In the genomic region with DNA sequence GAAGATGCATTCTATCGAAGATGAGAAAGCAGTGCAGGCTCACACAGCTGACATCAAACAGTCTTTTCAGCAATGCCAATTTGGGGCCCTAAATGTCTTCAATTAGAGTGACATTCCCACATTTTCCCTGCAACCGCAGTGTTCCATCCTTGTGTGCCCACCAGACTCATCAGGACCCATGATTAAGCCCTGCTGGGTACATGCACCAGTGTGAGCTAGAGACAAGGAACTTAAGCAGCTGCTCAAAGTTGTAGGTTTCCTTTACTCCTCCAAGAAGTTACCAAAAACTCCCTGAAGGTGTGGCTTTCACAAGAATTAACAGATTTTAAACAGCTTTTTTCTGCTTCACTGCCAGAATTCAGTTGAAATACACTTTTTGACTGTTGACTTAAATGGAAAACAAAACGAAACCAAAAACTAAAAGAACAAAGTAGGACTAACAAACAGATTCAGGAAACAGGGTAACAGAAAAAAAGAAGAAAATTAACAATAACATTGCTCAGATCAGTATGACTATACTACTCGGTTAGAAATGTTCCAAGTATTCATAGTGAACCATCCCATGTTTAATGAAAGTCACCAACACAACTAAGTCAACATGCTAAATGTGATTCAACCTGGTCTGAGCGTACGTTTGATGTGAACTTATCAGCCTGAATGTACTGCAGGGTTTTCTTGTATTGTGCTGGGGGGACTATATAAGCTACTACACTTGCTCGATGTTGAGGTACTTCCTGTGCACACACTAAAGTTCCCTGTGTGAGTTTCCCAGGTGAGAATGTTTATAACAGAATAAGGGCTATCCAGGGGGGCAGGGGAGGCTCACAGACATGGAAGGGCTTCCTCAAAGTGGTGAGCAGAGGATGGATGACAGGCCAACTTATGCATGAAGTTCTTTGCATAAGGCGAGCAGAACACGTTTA, we compare ENCODE assay signal across 16 cellular contexts. TPM values are rescaled to one million over a fixed set of nuclear protein-coding genes. Genes with fewer than 3 reads are reported as not detected.
DNase-seq lines count a peak whose midpoint lies in the region; ATAC-seq, FAIRE-seq and TF ChIP-seq lines count a peak whose summit lies in the region.
"Had no signal": no experiment of that assay in that cellular context is flagged by ENCODE, and none has a peak within 500 bp of the region (broad histone marks: within the 10 kb centered on the region; RNA-seq: fewer than 3 reads in every experiment).

No MANE protein-coding gene starts in this region.

- H3K9ac ChIP-seq in H1 (replicated peaks in 1 of 4; ENCODE audit: extremely low read depth in 1 of 4, low read depth in 3 of 4, low read length in 3 of 4): no peak overlapping the region

- no peak for TF ChIP-seq EP300 in H1 (IDR thresholded peaks at IDR 0.05; ENCODE audit: borderline replicate concordance in 1 of 2, low read depth in 2 of 2, low read length in 2 of 2)

- H3K4me3 Mint-ChIP-seq in activated CD4-positive, alpha-beta memory T cell treated with anti-CD3 and anti-CD28 coated beads for 36 hours: peak overlapping the region; percentile 62
- H3K4me3 Mint-ChIP-seq: WTC11 had no signal

- H3K36me3 ChIP-seq in H1 (ENCODE audit: control insufficient read depth in 2 of 4, insufficient read depth in 4 of 4, low read length in 3 of 4) (peaks cover 4 to 45% (median 20%) of the 10 kb centered on the region in 4 experiments), upper lobe of right lung (peaks cover 29% of the 10 kb centered on the region), gastrocnemius medialis (peaks cover 0 to 28% of the 10 kb centered on the region in 2 donors)

- H3K4me1 ChIP-seq in H1 (replicated peaks in 1 of 4; ENCODE audit: control insufficient read depth in 3 of 4, insufficient read depth in 4 of 4, low read length in 3 of 4) (no peaks in the 10 kb centered on the region), upper lobe of right lung (no peaks in the 10 kb centered on the region), gastrocnemius medialis (no peaks in the 10 kb centered on the region)
- H3K4me1 ChIP-seq: psoas muscle, thyroid gland had no signal

- DNase-seq in activated T-cell treated with anti-CD3 and anti-CD28 coated beads, Interleukin-2, amount 50 U/mL, for 1 hour: peak; percentile 25
- no peak for DNase-seq in activated T-cell treated with anti-CD3 and anti-CD28 coated beads for 4 hours
- DNase-seq in activated CD4-positive, alpha-beta memory T cell treated with anti-CD3 and anti-CD28 coated beads for 36 hours: peak; percentile 61
- DNase-seq in H1 (ENCODE audit: low read depth in 1 of 2, low spot score in 2 of 2): no peak
- DNase-seq in upper lobe of right lung: peak; percentile 5
- DNase-seq in AG20443 (ENCODE audit: low spot score): no peak
- no peak for DNase-seq in gastrocnemius medialis
- no peak for DNase-seq in GF-D8 (lab: John Stamatoyannopoulos, UW)
- DNase-seq: mesenchymal stem cell, NCI-H1092, NCI-H526, psoas muscle, Right ventricle myocardium superior, thyroid gland had no signal

- H3K79me2 ChIP-seq in H1 (ENCODE audit: control insufficient read depth in 1 of 2, insufficient read depth in 2 of 2, low read length in 2 of 2): no peaks in the 10 kb centered on the region

- H3K9me3 Mint-ChIP-seq in activated CD4-positive, alpha-beta memory T cell treated with anti-CD3 and anti-CD28 coated beads for 36 hours: no peaks in the 10 kb centered on the region
- H3K9me3 Mint-ChIP-seq: WTC11 had no signal

- TF ChIP-seq POLR2A in H1 (IDR thresholded peaks at IDR 0.05; ENCODE audit: control extremely low read depth in 1 of 2, low read depth in 2 of 2, low read length in 2 of 2): no peak
- TF ChIP-seq POLR2A in gastrocnemius medialis (IDR thresholded peaks at IDR 0.05): no peak

- H4K91ac ChIP-seq in H1 (replicated peaks; ENCODE audit: insufficient read length, low read length): no peak overlapping the region

- no peak overlapping the region for H4K5ac ChIP-seq in H1 (ENCODE audit: insufficient read length, low read depth, low read length)

- no peak overlapping the region for H3K18ac ChIP-seq in H1 (ENCODE audit: extremely low read depth, low read length)

- H3K27ac ChIP-seq in H1 (ENCODE audit: low read depth, low read length) (no peak overlapping the region), upper lobe of right lung (no peak overlapping the region), gastrocnemius medialis (no peak overlapping the region)
- H3K27ac ChIP-seq: psoas muscle, thyroid gland had no signal

- H3K9me3 ChIP-seq in H1 (ENCODE audit: insufficient read depth in 2 of 2, low read depth in 1 of 2, low read length in 1 of 2): no peaks in the 10 kb centered on the region
- H3K9me3 ChIP-seq in upper lobe of right lung: no peaks in the 10 kb centered on the region
- no peaks in the 10 kb centered on the region for H3K9me3 ChIP-seq in gastrocnemius medialis
- H3K9me3 ChIP-seq: psoas muscle, thyroid gland had no signal

- H3K27me3 ChIP-seq in H1 (replicated peaks in 1 of 4; ENCODE audit: control insufficient read depth in 3 of 4, extremely low read depth in 1 of 4, insufficient read depth in 3 of 4, low read length in 3 of 4) (no peaks in the 10 kb centered on the region), upper lobe of right lung (no peaks in the 10 kb centered on the region), gastrocnemius medialis (no peaks in the 10 kb centered on the region)
- H3K27me3 ChIP-seq: thyroid gland had no signal

- peaks cover 53% of the 10 kb centered on the region for H3K36me3 Mint-ChIP-seq in activated CD4-positive, alpha-beta memory T cell treated with anti-CD3 and anti-CD28 coated beads for 36 hours

- H2BK20ac ChIP-seq in H1 (ENCODE audit: low read length): no peak overlapping the region

- intact Hi-C loops in activated CD4-positive, alpha-beta memory T cell treated with anti-CD3 and anti-CD28 coated beads for 36 hours (cut with micrococcal nuclease): loop anchor here (1.0 to 10.0 kb wide), 11 partner anchors 12 to 694 kb away; partner anchors contain the start of genes MRPS33, RAB19 and SLC37A3
- intact Hi-C loops in upper lobe of right lung (cut with DNase I): no loop called here
- intact Hi-C loops in gastrocnemius medialis (cut with DNase I; ENCODE audit: low total_unique reads): no loop called here

- H3K4me2 ChIP-seq in H1 (ENCODE audit: insufficient read depth in 1 of 2, low read depth in 2 of 2, low read length in 2 of 2): no peak overlapping the region

- in situ Hi-C loops in gastrocnemius medialis (cut with MboI; ENCODE audit: low sequenced_read_pairs in 4 of 4): no loop called here

- ATAC-seq in upper lobe of right lung (no peak), gastrocnemius medialis (no peak)
- ATAC-seq: psoas muscle, WTC11 had no signal

- FAIRE-seq in H1 (lab: Jason Lieb, UNC): no peak

- H3K27me3 Mint-ChIP-seq in activated CD4-positive, alpha-beta memory T cell treated with anti-CD3 and anti-CD28 coated beads for 36 hours: no peaks in the 10 kb centered on the region

- H2BK15ac ChIP-seq in H1 (ENCODE audit: low read length): no peak overlapping the region

- no peak overlapping the region for H3K4me3 ChIP-seq in H1 (ENCODE audit: extremely low read depth in 1 of 4, insufficient read depth in 2 of 4, low read depth in 3 of 4, low read length in 4 of 4)
- H3K4me3 ChIP-seq in upper lobe of right lung: no peak overlapping the region
- no peak overlapping the region for H3K4me3 ChIP-seq in gastrocnemius medialis
- H3K4me3 ChIP-seq: psoas muscle, thyroid gland had no signal

- POLR2A ChIA-PET in activated CD4-positive, alpha-beta memory T cell treated with anti-CD3 and anti-CD28 coated beads for 36 hours (lab: Charles Lee): interaction anchor here (0.6 to 3.6 kb wide), 20 partner anchors 9 to 313 kb away, joined by 3 to 46 read pairs (median 5); partner anchors contain the start of genes PARP12 and SLC37A3
- POLR2A ChIA-PET in H1 (lab: Charles Lee; ENCODE audit: partially characterized antibody): interaction anchor here (0.6 kb wide), 1 partner anchor 68 kb away, joined by 4 read pairs; no protein-coding TSS in a partner anchor

- H3K4me1 Mint-ChIP-seq in activated CD4-positive, alpha-beta memory T cell treated with anti-CD3 and anti-CD28 coated beads for 36 hours (ENCODE audit: low read depth): peaks cover 51% of the 10 kb centered on the region
- H3K4me1 Mint-ChIP-seq: WTC11 had no signal

- WGBS in H1 (ENCODE audit: extremely low coverage in 1 of 2, insufficient coverage in 1 of 2, insufficient read length in 1 of 2, insufficient replicate concordance in 2 of 2, low coverage in 1 of 2, low lambda C conversion rate in 2 of 2, missing lambda C conversion rate in 1 of 2), 2 experiments: 95% methylated on average over 9 of the region's 9 CpGs; no CpG with 5 or more reads in 1 of the 2 experiments

- CTCF ChIA-PET in activated CD4-positive, alpha-beta memory T cell treated with anti-CD3 and anti-CD28 coated beads for 36 hours (lab: Charles Lee): interaction anchor here (0.6 to 4.4 kb wide), 10 partner anchors 9 to 133 kb away, joined by 3 to 37 read pairs (median 5); partner anchors contain the start of gene SLC37A3
- CTCF ChIA-PET in H1 (lab: Charles Lee; ENCODE audit: partially characterized antibody): interaction anchor here (1.3 kb wide), 1 partner anchor 68 kb away, joined by 5 read pairs; no protein-coding TSS in a partner anchor

- peak overlapping the region; percentile 41; the same call in 1 of the 2 replicates for H4K8ac ChIP-seq in H1 (ENCODE audit: extremely low read depth, insufficient read depth, low read length)

- H2BK5ac ChIP-seq in H1 (ENCODE audit: low read depth, low read length): no peak overlapping the region

- no peak overlapping the region for H2AK5ac ChIP-seq in H1 (ENCODE audit: low read depth, low read length)

- no peak overlapping the region for H2AFZ ChIP-seq in H1 (ENCODE audit: low read length)

- H3K56ac ChIP-seq in H1 (replicated peaks; ENCODE audit: insufficient read length, low read depth, low read length): no peak overlapping the region

- no peak overlapping the region for H3K4ac ChIP-seq in H1 (replicated peaks; ENCODE audit: insufficient read length, low read depth, low read length)

- H2BK12ac ChIP-seq in H1 (ENCODE audit: low read depth, low read length): no peak overlapping the region

- H3K79me1 ChIP-seq in H1 (ENCODE audit: low read depth, low read length): no peaks in the 10 kb centered on the region

- no peaks in the 10 kb centered on the region for H3K23me2 ChIP-seq in H1 (ENCODE audit: low read depth, low read length)

- no peak for TF ChIP-seq CTCF in H1 (IDR thresholded peaks at IDR 0.05; ENCODE audit: control extremely low read depth in 1 of 3, insufficient read depth in 1 of 3, low read depth in 1 of 3, low read length in 3 of 3)
- no peak for TF ChIP-seq CTCF in upper lobe of right lung (IDR thresholded peaks at IDR 0.05)
- TF ChIP-seq CTCF in gastrocnemius medialis (IDR thresholded peaks at IDR 0.05 in 4 of 5, conservative IDR thresholded peaks at IDR 0.05 in 1 of 5): no peak

- no peak overlapping the region for H2BK120ac ChIP-seq in H1 (replicated peaks; ENCODE audit: low read depth, low read length)

- H3K27ac Mint-ChIP-seq in activated CD4-positive, alpha-beta memory T cell treated with anti-CD3 and anti-CD28 coated beads for 36 hours: peak overlapping the region; percentile 99
- H3K27ac Mint-ChIP-seq: WTC11 had no signal

- TF ChIP-seq RAD21 in H1 (IDR thresholded peaks at IDR 0.05 in 1 of 2, conservative IDR thresholded peaks at IDR 0.05 in 1 of 2; ENCODE audit: low read depth in 2 of 2, low read length in 2 of 2): no peak

- no peak overlapping the region for H3K23ac ChIP-seq in H1 (ENCODE audit: insufficient read length)

- H4K20me1 ChIP-seq in H1 (replicated peaks in 1 of 2; ENCODE audit: control insufficient read depth in 1 of 2, insufficient read depth in 2 of 2, low read length in 2 of 2): peaks cover 3 to 4% of the 10 kb centered on the region in 2 experiments

- no peak overlapping the region for H3K14ac ChIP-seq in H1 (ENCODE audit: insufficient read length)

RNA-seq across cellular contexts. Expression of gene SLC37A3, which starts 22.3 kb away (rescaled TPM):
- 10 to 100 TPM; 74.5 to 74.7 TPM for total RNA-seq in activated CD4-positive, alpha-beta memory T cell treated with anti-CD3 and anti-CD28 coated beads for 36 hours
- total RNA-seq in H1 (2021; fragmentation: NEBNext Ultra II Directional; extraction: Animal tissue kit (Norgen Biotek cat#: 25700)): 47.3 and 58.2 TPM in 2 replicates
- 71.0 and 74.1 TPM in 2 replicates for polyA plus RNA-seq in H1 (2011; rRNA removed)
- polyA plus RNA-seq in H1 (2011; cell fraction: cytosol; rRNA removed): 81.6 TPM
- 91.2 TPM for polyA plus RNA-seq in H1 (2011; cell fraction: nucleus; rRNA removed)
- 35.5 to 45.0 TPM (median 40.6 TPM) in 4 replicates for polyA plus RNA-seq in H1 (2012, experiment 1 of 2)
- 6.0 TPM for polyA plus RNA-seq in H1 (2012, experiment 2 of 2)
- 54.0 TPM for polyA plus RNA-seq in H1 (2013, experiment 1 of 2)
- polyA plus RNA-seq in H1 (2013, experiment 2 of 2): 57.0 TPM
- polyA minus RNA-seq in H1 (2011; rRNA and poly(A)+ RNA removed): 113 and 115 TPM in 2 replicates
- 31.4 TPM for polyA minus RNA-seq in H1 (2011; cell fraction: cytosol; rRNA and poly(A)+ RNA removed)
- polyA minus RNA-seq in H1 (2011; cell fraction: nucleus; rRNA and poly(A)+ RNA removed): 93.1 TPM
- total RNA-seq in upper lobe of right lung (35.2 TPM), gastrocnemius medialis (10 to 100 TPM; 13.4 to 36.8 (median 18.0) TPM)

RNA-seq across cellular contexts. Expression of gene RAB19, which starts 27.8 kb away (rescaled TPM):
- total RNA-seq in activated CD4-positive, alpha-beta memory T cell treated with anti-CD3 and anti-CD28 coated beads for 36 hours: 10 to 100 TPM; 13.3 to 14.5 TPM
- 9.8 TPM in 2 replicates for total RNA-seq in H1 (2021; fragmentation: NEBNext Ultra II Directional; extraction: Animal tissue kit (Norgen Biotek cat#: 25700))
- 9.8 and 11.0 TPM in 2 replicates for polyA plus RNA-seq in H1 (2011; rRNA removed)
- 11.4 TPM for polyA plus RNA-seq in H1 (2011; cell fraction: cytosol; rRNA removed)
- 4.9 TPM for polyA plus RNA-seq in H1 (2011; cell fraction: nucleus; rRNA removed)
- 2.4 to 5.7 TPM (median 4.6 TPM) in 4 replicates for polyA plus RNA-seq in H1 (2012, experiment 1 of 2)
- 4.7 TPM for polyA plus RNA-seq in H1 (2012, experiment 2 of 2)
- 4.8 TPM for polyA plus RNA-seq in H1 (2013, experiment 1 of 2)
- polyA plus RNA-seq in H1 (2013, experiment 2 of 2): 5.5 TPM
- polyA minus RNA-seq in H1 (2011; rRNA and poly(A)+ RNA removed): 32.3 and 35.9 TPM in 2 replicates
- polyA minus RNA-seq in H1 (2011; cell fraction: cytosol; rRNA and poly(A)+ RNA removed): 10.0 TPM
- 9.0 TPM for polyA minus RNA-seq in H1 (2011; cell fraction: nucleus; rRNA and poly(A)+ RNA removed)
- total RNA-seq in upper lobe of right lung (2.9 TPM), gastrocnemius medialis (not detected)
- total RNA-seq: psoas muscle, Right ventricle myocardium superior had no signal
- polyA plus RNA-seq: AG04450, psoas muscle had no signal

Comparison
In these comparisons a context has a peak if more than half of its experiments do, and no peak if none do; other contexts are left out.
1. DNase-seq: peak in activated T-cell treated with anti-CD3 and anti-CD28 coated beads, Interleukin-2, amount 50 U/mL, for 1 hour (single experiment), activated CD4-positive, alpha-beta memory T cell treated with anti-CD3 and anti-CD28 coated beads for 36 hours (single experiment) and upper lobe of right lung (single experiment); none in activated T-cell treated with anti-CD3 and anti-CD28 coated beads for 4 hours (single experiment), H1 (0 of 2), AG20443 (single experiment), gastrocnemius medialis (0 of 2) and GF-D8 (single experiment).